ENCODE assay signal across 1 cellular context in genomic region chr20:34475979-34476736, GRCh38.
TF ChIP-seq lines count a peak whose summit lies in the region.

No MANE protein-coding gene starts in this region.

TF ChIP-seq in HepG2, 621 proteins besides CTCF, POLR2A, EP300 and RAD21 (continued from another document and continues in another):
- TF ChIP-seq ZNF142 (CRISPR knock-in tag; IDR thresholded peaks at IDR 0.05): peak; percentile 82
- no peak for TF ChIP-seq ZNF264 (CRISPR knock-in tag; IDR thresholded peaks at IDR 0.05)
- TF ChIP-seq ZUFSP (CRISPR knock-in tag; IDR thresholded peaks at IDR 0.05; ENCODE audit: borderline replicate concordance): no peak
- no peak for TF ChIP-seq ZSCAN30 (CRISPR knock-in tag; IDR thresholded peaks at IDR 0.05)
- TF ChIP-seq RBM39 (IDR thresholded peaks at IDR 0.05; ENCODE audit: low read depth, low read length, poor library complexity, severe bottlenecking): no peak
- TF ChIP-seq ZNF121 (CRISPR knock-in tag; IDR thresholded peaks at IDR 0.05): no peak
- TF ChIP-seq ZNF530 (CRISPR knock-in tag; IDR thresholded peaks at IDR 0.05; ENCODE audit: low read depth): no peak
- no peak for TF ChIP-seq ZKSCAN5 (CRISPR knock-in tag; IDR thresholded peaks at IDR 0.05)
- TF ChIP-seq UBTF (CRISPR knock-in tag; IDR thresholded peaks at IDR 0.05): peak; percentile 98
- 0 out of 2 replicates have a peak, but pooled peaks have one; percentile 24 for TF ChIP-seq PAXIP1 (CRISPR knock-in tag; conservative IDR thresholded peaks at IDR 0.05)
- TF ChIP-seq REPIN1 (CRISPR knock-in tag; IDR thresholded peaks at IDR 0.05; ENCODE audit: borderline replicate concordance, low read depth): no peak; the same call in 1 of the 2 replicates
- no peak for TF ChIP-seq MAFF (IDR thresholded peaks at IDR 0.05; ENCODE audit: low read depth, low read length)
- no peak for TF ChIP-seq GATAD1 (CRISPR knock-in tag; IDR thresholded peaks at IDR 0.05)
- TF ChIP-seq MAZ (IDR thresholded peaks at IDR 0.05; ENCODE audit: borderline replicate concordance, low read depth, low read length): no peak
- peak; percentile 60; the same call in 1 of the 2 replicates for TF ChIP-seq MAZ (CRISPR knock-in tag; IDR thresholded peaks at IDR 0.05; ENCODE audit: low read depth)
- TF ChIP-seq HMGXB4 (CRISPR knock-in tag; IDR thresholded peaks at IDR 0.05; ENCODE audit: borderline replicate concordance in 1 of 2, low read depth in 1 of 2): peak; percentile 78 to 88
- TF ChIP-seq NFE2L1 (CRISPR knock-in tag; IDR thresholded peaks at IDR 0.05; ENCODE audit: borderline replicate concordance): no peak
- no peak for TF ChIP-seq FOXJ3 (CRISPR knock-in tag; IDR thresholded peaks at IDR 0.05; ENCODE audit: borderline replicate concordance)
- no peak for TF ChIP-seq ZNF672 (CRISPR knock-in tag; IDR thresholded peaks at IDR 0.05)
- TF ChIP-seq ELF1 (CRISPR knock-in tag; IDR thresholded peaks at IDR 0.05): no peak
- TF ChIP-seq ZFP36 (IDR thresholded peaks at IDR 0.05; ENCODE audit: borderline replicate concordance, low read depth, low read length, partially characterized antibody): no peak
- no peak for TF ChIP-seq ATF6 (CRISPR knock-in tag; conservative IDR thresholded peaks at IDR 0.05)
- no peak for TF ChIP-seq SMAD9 (CRISPR knock-in tag; IDR thresholded peaks at IDR 0.05)
- TF ChIP-seq STAG1 (CRISPR knock-in tag; IDR thresholded peaks at IDR 0.05): peak; percentile 75
- TF ChIP-seq MXD4 (CRISPR knock-in tag; IDR thresholded peaks at IDR 0.05): peak; percentile 55; the same call in 1 of the 2 replicates
- TF ChIP-seq FOXA3 (CRISPR knock-in tag; IDR thresholded peaks at IDR 0.05): peak; percentile 43
- TF ChIP-seq U2AF2 (IDR thresholded peaks at IDR 0.05; ENCODE audit: low read depth, low read length): no peak
- no peak for TF ChIP-seq ZNF781 (CRISPR knock-in tag; IDR thresholded peaks at IDR 0.05; ENCODE audit: borderline replicate concordance, not compliant biosample characterization)
- peak; percentile 47 for TF ChIP-seq ZMYM4 (CRISPR knock-in tag; IDR thresholded peaks at IDR 0.05)
- no peak; the same call in 1 of the 2 replicates for TF ChIP-seq NR0B2 (CRISPR knock-in tag; IDR thresholded peaks at IDR 0.05)
- TF ChIP-seq TEAD3 (CRISPR knock-in tag; optimal IDR thresholded peaks at IDR 0.05; ENCODE audit: borderline replicate concordance): no peak
- no peak for TF ChIP-seq ZNF75D (CRISPR knock-in tag; IDR thresholded peaks at IDR 0.05; ENCODE audit: borderline replicate concordance)
- TF ChIP-seq CEBPB (IDR thresholded peaks at IDR 0.05; ENCODE audit: borderline replicate concordance, low read depth, low read length): no peak
- TF ChIP-seq KLF15 (CRISPR knock-in tag; IDR thresholded peaks at IDR 0.05; ENCODE audit: borderline replicate concordance): no peak
- no peak for TF ChIP-seq STAT5B (CRISPR knock-in tag; IDR thresholded peaks at IDR 0.05)
- no peak for TF ChIP-seq REST (IDR thresholded peaks at IDR 0.05; ENCODE audit: borderline replicate concordance in 1 of 2, low read depth in 1 of 2, low read length in 2 of 2)
- TF ChIP-seq ZNF331 (CRISPR knock-in tag; IDR thresholded peaks at IDR 0.05): no peak
- no peak for TF ChIP-seq ZNF12 (CRISPR knock-in tag; IDR thresholded peaks at IDR 0.05)
- no peak for TF ChIP-seq ZNF816 (CRISPR knock-in tag; IDR thresholded peaks at IDR 0.05; ENCODE audit: borderline replicate concordance)
